9 cellular contexts compared by ENCODE assay signal in the genomic region with DNA sequence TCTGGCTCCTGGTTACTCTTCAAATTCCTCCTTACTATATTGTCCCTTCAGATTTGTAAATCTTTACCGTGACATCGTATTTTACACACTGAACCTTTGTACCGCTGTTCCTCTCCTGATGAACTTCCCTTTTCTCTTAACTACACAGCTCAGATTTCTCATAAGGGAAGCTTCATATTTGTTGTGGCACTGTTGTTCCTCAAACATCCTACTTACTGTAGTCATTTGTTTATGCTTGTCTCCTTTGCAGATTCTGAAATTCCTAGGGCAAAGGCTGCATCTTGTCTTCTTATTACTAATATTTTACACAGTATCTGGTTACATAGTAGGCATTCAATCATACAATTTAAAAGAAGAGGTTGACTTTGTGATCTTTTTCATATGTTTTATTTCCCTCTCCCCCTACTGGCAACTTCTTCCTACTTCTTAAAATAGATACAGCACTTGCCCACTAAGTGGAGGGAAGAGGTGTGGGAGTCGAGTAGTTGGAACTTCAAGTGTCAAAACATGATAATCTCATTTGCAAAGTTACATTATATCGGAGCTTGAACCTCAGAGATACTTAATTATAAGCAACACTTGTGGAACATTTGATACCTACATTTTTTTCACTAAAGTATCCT. TPM values are rescaled to one million over a fixed set of nuclear protein-coding genes. Genes with fewer than 3 reads are reported as not detected.
DNase-seq lines count a peak whose midpoint lies in the region; ATAC-seq, FAIRE-seq and TF ChIP-seq lines count a peak whose summit lies in the region.
"Had no signal": no experiment of that assay in that cellular context is flagged by ENCODE, and none has a peak within 500 bp of the region (broad histone marks: within the 10 kb centered on the region; RNA-seq: fewer than 3 reads in every experiment).

No MANE protein-coding gene starts in this region.

- no peaks in the 10 kb centered on the region for H3K9me3 ChIP-seq in astrocyte (ENCODE audit: insufficient read depth, low read depth, low read length)
- H3K9me3 ChIP-seq: Peyer's patch had no signal

- H3K79me2 ChIP-seq in astrocyte (ENCODE audit: insufficient read depth, low read length): peaks cover 35% of the 10 kb centered on the region

- H3K4me2 ChIP-seq in astrocyte (ENCODE audit: low read length): no peak overlapping the region

- peaks cover 1% of the 10 kb centered on the region for H3K9me3 Mint-ChIP-seq in astrocyte (ENCODE audit: unreplicated experiment)
- H3K9me3 Mint-ChIP-seq in memory B cell: no peaks in the 10 kb centered on the region
- H3K9me3 Mint-ChIP-seq in activated T-helper 17 cell treated with anti-CD3 and anti-CD28 coated beads, Interleukin-2, amount 50 U/mL, for 72 hours: no peaks in the 10 kb centered on the region

- no peak overlapping the region for H3K27ac ChIP-seq in astrocyte (ENCODE audit: low read depth, low read length)
- H3K27ac ChIP-seq: Peyer's patch had no signal

- H3K36me3 Mint-ChIP-seq in astrocyte (ENCODE audit: low read depth, unreplicated experiment) (peaks cover 4% of the 10 kb centered on the region), memory B cell (peaks cover 21% of the 10 kb centered on the region)
- peaks cover 93% of the 10 kb centered on the region for H3K36me3 Mint-ChIP-seq in activated T-helper 17 cell treated with anti-CD3 and anti-CD28 coated beads, Interleukin-2, amount 50 U/mL, for 72 hours (ENCODE audit: low read depth)

- no peak overlapping the region for H3K4me3 ChIP-seq in astrocyte (ENCODE audit: insufficient read depth, low read depth, low read length)
- H3K4me3 ChIP-seq: Peyer's patch had no signal

- ATAC-seq in HG03108 (IDR thresholded peaks at IDR 0.05; ENCODE audit: unreplicated experiment): peak; percentile 29
- ATAC-seq in memory B cell (ENCODE audit: low read depth): peak; percentile 92
- ATAC-seq in GM21619 (IDR thresholded peaks at IDR 0.05; ENCODE audit: unreplicated experiment): no peak
- no peak for ATAC-seq in activated T-helper 17 cell treated with anti-CD3 and anti-CD28 coated beads, Interleukin-2, amount 50 U/mL, for 72 hours (replicated peaks)

- H3K27ac Mint-ChIP-seq in astrocyte (ENCODE audit: unreplicated experiment): no peak overlapping the region
- peak overlapping the region; percentile 13 for H3K27ac Mint-ChIP-seq in memory B cell
- H3K27ac Mint-ChIP-seq in activated T-helper 17 cell treated with anti-CD3 and anti-CD28 coated beads, Interleukin-2, amount 50 U/mL, for 72 hours: no peak overlapping the region

- H3K9ac ChIP-seq in astrocyte (ENCODE audit: low read length): no peak overlapping the region

- H3K36me3 ChIP-seq in astrocyte (ENCODE audit: insufficient read depth, low read length): no peaks in the 10 kb centered on the region
- H3K36me3 ChIP-seq: Peyer's patch had no signal

- FAIRE-seq in astrocyte (lab: Jason Lieb, UNC): no peak

- no peaks in the 10 kb centered on the region for H3K27me3 ChIP-seq in astrocyte (ENCODE audit: insufficient read depth, low read length)
- H3K27me3 ChIP-seq: Peyer's patch had no signal

- DNase-seq in EL: peak; percentile 26
- no peak for DNase-seq in astrocyte (ENCODE audit: low read depth)
- DNase-seq in memory B cell (ENCODE audit: low spot score in 2 of 2): peak in 1 of 2 donors; percentile 3
- DNase-seq in activated CD4-positive, CD25-positive, alpha-beta regulatory T cell (lab: John Stamatoyannopoulos, UW): no peak
- no peak for DNase-seq in activated gamma-delta T cell (lab: John Stamatoyannopoulos, UW)
- DNase-seq: Peyer's patch had no signal

- H3K4me1 Mint-ChIP-seq in astrocyte (ENCODE audit: low read depth, unreplicated experiment): peaks cover 55% of the 10 kb centered on the region
- peaks cover 37% of the 10 kb centered on the region for H3K4me1 Mint-ChIP-seq in memory B cell
- H3K4me1 Mint-ChIP-seq in activated T-helper 17 cell treated with anti-CD3 and anti-CD28 coated beads, Interleukin-2, amount 50 U/mL, for 72 hours: peaks cover 35% of the 10 kb centered on the region

- no peaks in the 10 kb centered on the region for H3K27me3 Mint-ChIP-seq in astrocyte (ENCODE audit: low read depth, unreplicated experiment)
- H3K27me3 Mint-ChIP-seq in memory B cell: no peaks in the 10 kb centered on the region
- H3K27me3 Mint-ChIP-seq in activated T-helper 17 cell treated with anti-CD3 and anti-CD28 coated beads, Interleukin-2, amount 50 U/mL, for 72 hours: no peaks in the 10 kb centered on the region

- H4K20me1 ChIP-seq in astrocyte (ENCODE audit: insufficient read depth, low read length): no peaks in the 10 kb centered on the region

- peak; percentile 21 for TF ChIP-seq CTCF in astrocyte (IDR thresholded peaks at IDR 0.05; ENCODE audit: insufficient read depth, low read depth, low read length)

- no peak overlapping the region for H2AFZ ChIP-seq in astrocyte (ENCODE audit: low read depth, low read length)

- H3K4me1 ChIP-seq in astrocyte (ENCODE audit: insufficient read depth, low read length): peaks cover 18% of the 10 kb centered on the region

- H3K4me3 Mint-ChIP-seq in astrocyte (ENCODE audit: unreplicated experiment): no peak overlapping the region
- peak overlapping the region; percentile 61 for H3K4me3 Mint-ChIP-seq in memory B cell
- no peak overlapping the region for H3K4me3 Mint-ChIP-seq in activated T-helper 17 cell treated with anti-CD3 and anti-CD28 coated beads, Interleukin-2, amount 50 U/mL, for 72 hours

RNA-seq across cellular contexts. Expression of gene TET2, which starts 50.0 kb away (rescaled TPM):
- total RNA-seq in astrocyte: 15.7 and 16.9 TPM in 2 replicates
- 10 to 100 TPM; 41.8 to 87.4 TPM for total RNA-seq in activated T-helper 17 cell treated with anti-CD3 and anti-CD28 coated beads, Interleukin-2, amount 50 U/mL, for 72 hours

Comparison
In these comparisons a context has a peak if more than half of its experiments do, and no peak if none do; other contexts are left out.
1. ATAC-seq: peak in HG03108 (single experiment) and memory B cell (single experiment); none in GM21619 (single experiment) and activated T-helper 17 cell treated with anti-CD3 and anti-CD28 coated beads, Interleukin-2, amount 50 U/mL, for 72 hours (single experiment).